9 cellular contexts compared by ENCODE assay signal in the genomic region with DNA sequence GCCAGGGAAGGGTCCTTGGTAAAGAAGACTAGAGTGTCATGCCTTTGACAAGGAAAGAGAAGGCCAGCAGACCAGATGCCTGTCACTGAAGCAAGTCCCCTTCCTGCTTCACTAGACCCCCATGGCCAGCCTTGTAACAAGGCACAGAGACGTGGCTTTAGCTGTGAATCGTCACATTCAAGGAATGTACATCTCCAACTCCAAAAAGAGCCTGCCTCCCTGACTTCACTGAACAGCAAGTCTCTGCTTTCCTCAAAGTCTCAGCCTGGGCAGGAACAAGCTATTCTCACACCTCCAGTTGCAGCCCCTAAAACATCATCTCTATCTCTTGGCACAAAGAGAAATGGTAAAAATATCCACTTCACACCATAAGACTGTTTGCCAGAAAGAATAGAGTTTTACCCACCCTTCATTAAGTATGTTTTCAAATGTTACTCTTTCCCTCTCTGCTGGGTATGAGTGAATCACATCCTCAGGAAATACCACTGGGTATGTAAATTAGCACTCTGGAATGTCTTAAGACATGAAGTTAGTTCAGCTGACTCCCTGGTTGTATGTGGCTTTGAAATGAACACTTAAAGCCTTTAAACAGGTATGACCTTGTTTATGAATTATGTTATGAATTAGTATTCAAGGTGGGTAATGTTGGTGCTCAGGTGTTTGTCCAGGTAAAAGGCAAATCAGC. TPM values are rescaled to one million over a fixed set of nuclear protein-coding genes. Genes with fewer than 3 reads are reported as not detected.
DNase-seq lines count a peak whose midpoint lies in the region; ATAC-seq and TF ChIP-seq lines count a peak whose summit lies in the region.
"Had no signal": no experiment of that assay in that cellular context is flagged by ENCODE, and none has a peak within 500 bp of the region (broad histone marks: within the 10 kb centered on the region; RNA-seq: fewer than 3 reads in every experiment).

No MANE protein-coding gene starts in this region.

- DNase-seq in HCEC 1CT (peak; percentile 94), SK-MEL-5 (ENCODE audit: low read depth, low spot score) (peak; percentile 26), fibroblast of peridontal ligament (ENCODE audit: extremely low read depth) (peak; percentile 85), HEK293T (ENCODE audit: extremely low spot score) (no peak), cortex of kidney (lab: John Stamatoyannopoulos, UW) (no peak)
- DNase-seq: NCI-H510A had no signal

- in situ Hi-C loops in SK-MEL-5 (cut with HindIII; ENCODE audit: low pct_unique_long_range_greater_than_20kb, low sequenced_read_pairs): no loop called here

- peak overlapping the region in 15 of 21 experiments; percentile 35 to 91 (median 71) for H3K27ac ChIP-seq in skin epidermis

- H3K4me3 ChIP-seq in skin epidermis: no peak overlapping the region

- CTCF ChIA-PET in HEK293T (lab: Yijun Ruan, JAX): interaction anchor here (1.5 kb wide), 1 partner anchor 79 kb away, joined by 3 read pairs; no protein-coding TSS in a partner anchor

- no peak for ATAC-seq in HG03460 (IDR thresholded peaks at IDR 0.05; ENCODE audit: unreplicated experiment)
- no peak for ATAC-seq in GM18498 (IDR thresholded peaks at IDR 0.05; ENCODE audit: unreplicated experiment)

- POLR2A ChIA-PET in HEK293T (lab: Yijun Ruan, JAX): no interaction called here

TF ChIP-seq in HEK293T, 16 proteins besides CTCF, POLR2A, EP300 and RAD21:
- TF ChIP-seq NFRKB (IDR thresholded peaks at IDR 0.05): no peak
- TF ChIP-seq ARNT (IDR thresholded peaks at IDR 0.05): no peak
- no peak for TF ChIP-seq CTBP1 (IDR thresholded peaks at IDR 0.05; ENCODE audit: borderline replicate concordance)
- no peak for TF ChIP-seq SUZ12 (IDR thresholded peaks at IDR 0.05)
- TF ChIP-seq FOXA1 (IDR thresholded peaks at IDR 0.05): no peak
- TF ChIP-seq TARDBP (IDR thresholded peaks at IDR 0.05): no peak
- TF ChIP-seq FOXK2 (IDR thresholded peaks at IDR 0.05): no peak
- no peak for TF ChIP-seq HDGF (IDR thresholded peaks at IDR 0.05; ENCODE audit: borderline replicate concordance)
- TF ChIP-seq FOXM1 (IDR thresholded peaks at IDR 0.05; ENCODE audit: borderline replicate concordance): no peak
- TF ChIP-seq LEF1 (IDR thresholded peaks at IDR 0.05; ENCODE audit: borderline replicate concordance): no peak
- no peak for TF ChIP-seq ZNF384 (IDR thresholded peaks at IDR 0.05)
- TF ChIP-seq, protein P1, sequence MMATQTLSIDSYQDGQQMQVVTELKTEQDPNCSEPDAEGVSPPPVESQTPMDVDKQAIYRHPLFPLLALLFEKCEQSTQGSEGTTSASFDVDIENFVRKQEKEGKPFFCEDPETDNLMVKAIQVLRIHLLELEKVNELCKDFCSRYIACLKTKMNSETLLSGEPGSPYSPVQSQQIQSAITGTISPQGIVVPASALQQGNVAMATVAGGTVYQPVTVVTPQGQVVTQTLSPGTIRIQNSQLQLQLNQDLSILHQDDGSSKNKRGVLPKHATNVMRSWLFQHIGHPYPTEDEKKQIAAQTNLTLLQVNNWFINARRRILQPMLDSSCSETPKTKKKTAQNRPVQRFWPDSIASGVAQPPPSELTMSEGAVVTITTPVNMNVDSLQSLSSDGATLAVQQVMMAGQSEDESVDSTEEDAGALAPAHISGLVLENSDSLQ (IDR thresholded peaks at IDR 0.05): no peak
- TF ChIP-seq L3MBTL2 (conservative IDR thresholded peaks at IDR 0.05): no peak
- no peak for TF ChIP-seq ELF4 (IDR thresholded peaks at IDR 0.05)
- TF ChIP-seq BHLHE40 (IDR thresholded peaks at IDR 0.05; ENCODE audit: borderline replicate concordance): no peak

RNA-seq across cellular contexts. Expression of a gene that starts 46.4 kb away (rescaled TPM):
- 15.2 and 15.4 TPM in 2 replicates for total RNA-seq in SK-MEL-5 (2014; rRNA removed; shearing (Covaris generic))
- 19.1 and 27.4 TPM in 2 replicates for polyA plus RNA-seq in SK-MEL-5 (2015; cell fraction: cytosol; rRNA removed)
- 3.1 and 10.8 TPM in 2 replicates for polyA plus RNA-seq in SK-MEL-5 (2015; cell fraction: nucleus; rRNA removed)

Comparison
In these comparisons a context has a peak if more than half of its experiments do, and no peak if none do; other contexts are left out.
1. DNase-seq: peak in HCEC 1CT (single experiment), SK-MEL-5 (single experiment) and fibroblast of peridontal ligament (single experiment); none in HEK293T (single experiment) and cortex of kidney (single experiment).